18 cellular contexts compared by ENCODE assay signal in genomic region chr11:28243596-28243995, GRCh38.
A peak's percentile ranks its signal among the peaks of the same experiment; 100 is the strongest.
DNase-seq lines count a peak whose midpoint lies in the region; ATAC-seq, FAIRE-seq and TF ChIP-seq lines count a peak whose summit lies in the region.
"Had no signal": no experiment of that assay in that cellular context is flagged by ENCODE, and none has a peak within 500 bp of the region (broad histone marks: within the 10 kb centered on the region; RNA-seq: fewer than 3 reads in every experiment).

No MANE protein-coding gene starts in this region.

- no peak overlapping the region for H3K9ac ChIP-seq in colonic mucosa (ENCODE audit: low read depth in 2 of 2, low read length in 2 of 2)
- H3K9ac ChIP-seq: BLaER1 treated with 17β-estradiol and CSF1 and Interleukin-3, amounts not matched to agents 10 nM and 100 nM had no signal

- H3K4me1 ChIP-seq in colonic mucosa: no peaks in the 10 kb centered on the region
- H3K4me1 ChIP-seq: BLaER1 treated with 17β-estradiol and CSF1 and Interleukin-3, amounts not matched to agents 10 nM and 100 nM had no signal

- H3K27ac ChIP-seq in coronary artery: no peak overlapping the region
- no peak overlapping the region for H3K27ac ChIP-seq in colonic mucosa
- H3K27ac ChIP-seq: BLaER1 treated with 17β-estradiol and CSF1 and Interleukin-3, amounts not matched to agents 10 nM and 100 nM; HL-60 had no signal

- no peak for DNase-seq in H54 (ENCODE audit: insufficient read length, low spot score)
- DNase-seq in coronary artery (ENCODE audit: low spot score): no peak
- peak; percentile 41 for DNase-seq in iris pigment epithelial cell (ENCODE audit: low read depth)
- DNase-seq in stimulated activated CD4-positive, alpha-beta T cell treated with anti-CD3 and anti-CD28 coated beads, Interleukin-12 subunit alpha, Interleukin-12 subunit beta, amount 100 ng/mL, for 4 hours: no peak
- DNase-seq in NCI-H1105 treated with DMSO at 0.1 percent for 48 hours (lab: John Stamatoyannopoulos, UW): no peak
- DNase-seq in colonic mucosa: no peak
- DNase-seq: DMS 273 treated with DMSO at 0.1 percent for 48 hours, KBM-7, NCI-H1048, NCI-H2107, NCI-H345, NCI-H526 treated with DMSO at 0.1 percent for 48 hours, OCI-M1, RPMI8226 had no signal

- ATAC-seq in GM21528 (IDR thresholded peaks at IDR 0.05; ENCODE audit: low FRiP score, unreplicated experiment): no peak
- ATAC-seq: HCT116 had no signal

- TF ChIP-seq POLR2A in H54 (IDR thresholded peaks at IDR 0.05; ENCODE audit: low read depth, low read length): no peak

- FAIRE-seq in H54 (lab: Jason Lieb, UNC): peak; percentile 45

- intact Hi-C loops in colonic mucosa (cut with DNase I): no loop called here

- H3K9me3 ChIP-seq in colonic mucosa: no peaks in the 10 kb centered on the region

- H3K4me3 ChIP-seq in coronary artery (peak overlapping the region; percentile 27), colonic mucosa (no peak overlapping the region)
- H3K4me3 ChIP-seq: BLaER1 treated with 17β-estradiol and CSF1 and Interleukin-3, amounts not matched to agents 10 nM and 100 nM had no signal

- no peak for TF ChIP-seq CTCF in coronary artery (IDR thresholded peaks at IDR 0.05)
- TF ChIP-seq CTCF in colonic mucosa (IDR thresholded peaks at IDR 0.05): no peak

- no peaks in the 10 kb centered on the region for H3K36me3 ChIP-seq in colonic mucosa

- H3K27me3 ChIP-seq in colonic mucosa: no peaks in the 10 kb centered on the region
- H3K27me3 ChIP-seq: BLaER1 treated with 17β-estradiol and CSF1 and Interleukin-3, amounts not matched to agents 10 nM and 100 nM had no signal
